In genomic region chrX:57821703-57822375, GRCh38 we compare ENCODE assay signal across 8 cellular contexts.
DNase-seq lines count a peak whose midpoint lies in the region; ATAC-seq, FAIRE-seq and TF ChIP-seq lines count a peak whose summit lies in the region.

No MANE protein-coding gene starts in this region.

- no peaks in the 10 kb centered on the region for H3K27me3 ChIP-seq in kidney epithelial cell (ENCODE audit: control insufficient read depth, insufficient read depth, low read length)

- ATAC-seq in GM19463 (IDR thresholded peaks at IDR 0.05; ENCODE audit: unreplicated experiment) (peak; percentile 81), HG03571 (IDR thresholded peaks at IDR 0.05; ENCODE audit: unreplicated experiment) (no peak)

- no peaks in the 10 kb centered on the region for H3K36me3 ChIP-seq in kidney epithelial cell (ENCODE audit: control insufficient read depth, insufficient read depth, low read length)

- no peak for FAIRE-seq in RCC 7860 (lab: Jason Lieb, UNC)

- H3K4me3 ChIP-seq in cardiac fibroblast (replicated peaks in 1 of 2; ENCODE audit: low read depth in 2 of 2, low read length in 2 of 2), result no peak overlapping the region
- no peak overlapping the region for H3K4me3 ChIP-seq in kidney epithelial cell (ENCODE audit: low read depth, low read length)

- DNase-seq in DMS153 treated with DMSO at 0.1 percent for 48 hours (lab: John Stamatoyannopoulos, UW; ENCODE audit: unreplicated experiment) (peak; percentile 12), LoVo (ENCODE audit: low spot score) (peak; percentile 41), RCC 7860 (ENCODE audit: low spot score) (peak; percentile 21), cardiac fibroblast (ENCODE audit: low read depth in 2 of 2) (peak; percentile 71 to 76), kidney epithelial cell (ENCODE audit: low read depth) (no peak), stromal cell of bone marrow (ENCODE audit: low read depth) (peak; percentile 38)

- TF ChIP-seq CTCF in cardiac fibroblast (IDR thresholded peaks at IDR 0.05; ENCODE audit: low read depth, low read length) (peak; percentile 38), kidney epithelial cell (IDR thresholded peaks at IDR 0.05; ENCODE audit: insufficient read depth, low read length, poor library complexity, severe bottlenecking) (peak; percentile 24)
